In the genomic region with DNA sequence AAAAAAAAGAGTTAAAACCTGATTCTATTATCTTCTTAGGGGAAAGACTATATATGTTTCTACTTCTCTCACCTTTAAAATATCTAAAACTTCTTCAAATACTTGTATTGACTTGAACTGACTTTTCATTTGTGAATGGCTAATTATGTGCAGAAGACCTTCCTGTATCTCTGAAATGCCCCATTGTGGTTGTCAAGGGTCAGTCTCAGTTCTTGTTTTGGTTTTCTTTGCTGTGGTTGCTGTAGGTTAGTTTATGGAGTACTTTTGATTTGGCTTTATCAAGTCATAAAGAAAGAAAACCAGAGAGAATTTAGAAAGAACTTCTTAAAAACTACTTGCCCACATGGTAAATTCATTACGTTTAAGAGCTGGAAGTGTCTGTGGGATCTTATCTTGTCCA, we compare ENCODE assay signal across 18 cellular contexts.
DNase-seq lines count a peak whose midpoint lies in the region; ATAC-seq lines count a peak whose summit lies in the region.
"Had no signal": no experiment of that assay in that cellular context is flagged by ENCODE, and none has a peak within 500 bp of the region (broad histone marks: within the 10 kb centered on the region; RNA-seq: fewer than 3 reads in every experiment).

No MANE protein-coding gene starts in this region.

- no peak overlapping the region for H3K4me3 Mint-ChIP-seq in stimulated activated effector memory CD8-positive, alpha-beta T cell treated with anti-CD3 and anti-CD28 coated beads, Interleukin-12 subunit alpha, Interleukin-12 subunit beta, amount 100 ng/mL, for 72 hours
- H3K4me3 Mint-ChIP-seq: activated CD4-positive, alpha-beta memory T cell treated with anti-CD3 and anti-CD28 coated beads, Interleukin-2, amount 10 ng/mL, durations not matched to agents 7 days and 5 days; activated naive CD8-positive, alpha-beta T cell treated with anti-CD3 and anti-CD28 coated beads, Interleukin-2, amount 10 ng/mL, durations not matched to agents 7 days and 5 days; stimulated activated naive CD8-positive, alpha-beta T cell treated with anti-CD3 and anti-CD28 coated beads, Interleukin-15, amount 100 ng/mL, for 72 hours had no signal

- no peak overlapping the region for H3K27ac Mint-ChIP-seq in stimulated activated effector memory CD8-positive, alpha-beta T cell treated with anti-CD3 and anti-CD28 coated beads, Interleukin-12 subunit alpha, Interleukin-12 subunit beta, amount 100 ng/mL, for 72 hours
- H3K27ac Mint-ChIP-seq: activated CD4-positive, alpha-beta memory T cell treated with anti-CD3 and anti-CD28 coated beads, Interleukin-2, amount 10 ng/mL, durations not matched to agents 7 days and 5 days; activated naive CD8-positive, alpha-beta T cell treated with anti-CD3 and anti-CD28 coated beads, Interleukin-2, amount 10 ng/mL, durations not matched to agents 7 days and 5 days; stimulated activated naive CD8-positive, alpha-beta T cell treated with anti-CD3 and anti-CD28 coated beads, Interleukin-15, amount 100 ng/mL, for 72 hours had no signal

- peak; percentile 17 for DNase-seq in NOMO-1 treated with DMSO at 0.1 percent for 48 hours (lab: John Stamatoyannopoulos, UW; ENCODE audit: unreplicated experiment)
- DNase-seq in NOMO-1 treated with dmso at 0.1 percent for 144 hours (lab: John Stamatoyannopoulos, UW; ENCODE audit: unreplicated experiment) = no peak
- no peak for DNase-seq in stimulated activated effector memory CD8-positive, alpha-beta T cell treated with anti-CD3 and anti-CD28 coated beads, Interleukin-12 subunit alpha, Interleukin-12 subunit beta, amount 100 ng/mL, for 72 hours (ENCODE audit: low spot score in 2 of 2)
- DNase-seq in DMS 273 treated with DMSO at 0.1 percent for 48 hours (lab: John Stamatoyannopoulos, UW) = no peak
- no peak for DNase-seq in SKM-1 (lab: John Stamatoyannopoulos, UW; ENCODE audit: unreplicated experiment)
- DNase-seq in EL = no peak
- DNase-seq: activated CD4-positive, alpha-beta memory T cell treated with anti-CD3 and anti-CD28 coated beads, Interleukin-2, amount 10 ng/mL, durations not matched to agents 7 days and 5 days; activated naive CD8-positive, alpha-beta T cell treated with anti-CD3 and anti-CD28 coated beads, Interleukin-2, amount 10 ng/mL, durations not matched to agents 7 days and 5 days; activated T-cell treated with anti-CD3 and anti-CD28 coated beads, Interleukin-2, amount 50 U/mL, for 48 hours; DMS53; NCI-H1048; NCI-H82; stimulated activated naive CD8-positive, alpha-beta T cell treated with anti-CD3 and anti-CD28 coated beads, Interleukin-15, amount 100 ng/mL, for 72 hours; upper lobe of right lung had no signal

- peaks cover 2% of the 10 kb centered on the region for H3K9me3 Mint-ChIP-seq in stimulated activated effector memory CD8-positive, alpha-beta T cell treated with anti-CD3 and anti-CD28 coated beads, Interleukin-12 subunit alpha, Interleukin-12 subunit beta, amount 100 ng/mL, for 72 hours
- H3K9me3 Mint-ChIP-seq: activated CD4-positive, alpha-beta memory T cell treated with anti-CD3 and anti-CD28 coated beads, Interleukin-2, amount 10 ng/mL, durations not matched to agents 7 days and 5 days; activated naive CD8-positive, alpha-beta T cell treated with anti-CD3 and anti-CD28 coated beads, Interleukin-2, amount 10 ng/mL, durations not matched to agents 7 days and 5 days; stimulated activated naive CD8-positive, alpha-beta T cell treated with anti-CD3 and anti-CD28 coated beads, Interleukin-15, amount 100 ng/mL, for 72 hours had no signal

- H3K4me1 Mint-ChIP-seq in stimulated activated effector memory CD8-positive, alpha-beta T cell treated with anti-CD3 and anti-CD28 coated beads, Interleukin-12 subunit alpha, Interleukin-12 subunit beta, amount 100 ng/mL, for 72 hours = no peaks in the 10 kb centered on the region
- H3K4me1 Mint-ChIP-seq: activated CD4-positive, alpha-beta memory T cell treated with anti-CD3 and anti-CD28 coated beads, Interleukin-2, amount 10 ng/mL, durations not matched to agents 7 days and 5 days; activated naive CD8-positive, alpha-beta T cell treated with anti-CD3 and anti-CD28 coated beads, Interleukin-2, amount 10 ng/mL, durations not matched to agents 7 days and 5 days; stimulated activated naive CD8-positive, alpha-beta T cell treated with anti-CD3 and anti-CD28 coated beads, Interleukin-15, amount 100 ng/mL, for 72 hours had no signal

- H3K36me3 Mint-ChIP-seq in stimulated activated effector memory CD8-positive, alpha-beta T cell treated with anti-CD3 and anti-CD28 coated beads, Interleukin-12 subunit alpha, Interleukin-12 subunit beta, amount 100 ng/mL, for 72 hours = no peaks in the 10 kb centered on the region
- H3K36me3 Mint-ChIP-seq: activated naive CD8-positive, alpha-beta T cell treated with anti-CD3 and anti-CD28 coated beads, Interleukin-2, amount 10 ng/mL, durations not matched to agents 7 days and 5 days had no signal

- ATAC-seq in GM21786 (IDR thresholded peaks at IDR 0.05; ENCODE audit: unreplicated experiment) = peak; percentile 85
- peak; percentile 72 for ATAC-seq in HG03280 (IDR thresholded peaks at IDR 0.05; ENCODE audit: unreplicated experiment)
- no peak for ATAC-seq in stimulated activated effector memory CD8-positive, alpha-beta T cell treated with anti-CD3 and anti-CD28 coated beads, Interleukin-12 subunit alpha, Interleukin-12 subunit beta, amount 100 ng/mL, for 72 hours
- ATAC-seq: gastroesophageal sphincter; left lobe of liver; stimulated activated naive CD8-positive, alpha-beta T cell treated with anti-CD3 and anti-CD28 coated beads, Interleukin-15, amount 100 ng/mL, for 72 hours; upper lobe of right lung had no signal
